In the genomic region with DNA sequence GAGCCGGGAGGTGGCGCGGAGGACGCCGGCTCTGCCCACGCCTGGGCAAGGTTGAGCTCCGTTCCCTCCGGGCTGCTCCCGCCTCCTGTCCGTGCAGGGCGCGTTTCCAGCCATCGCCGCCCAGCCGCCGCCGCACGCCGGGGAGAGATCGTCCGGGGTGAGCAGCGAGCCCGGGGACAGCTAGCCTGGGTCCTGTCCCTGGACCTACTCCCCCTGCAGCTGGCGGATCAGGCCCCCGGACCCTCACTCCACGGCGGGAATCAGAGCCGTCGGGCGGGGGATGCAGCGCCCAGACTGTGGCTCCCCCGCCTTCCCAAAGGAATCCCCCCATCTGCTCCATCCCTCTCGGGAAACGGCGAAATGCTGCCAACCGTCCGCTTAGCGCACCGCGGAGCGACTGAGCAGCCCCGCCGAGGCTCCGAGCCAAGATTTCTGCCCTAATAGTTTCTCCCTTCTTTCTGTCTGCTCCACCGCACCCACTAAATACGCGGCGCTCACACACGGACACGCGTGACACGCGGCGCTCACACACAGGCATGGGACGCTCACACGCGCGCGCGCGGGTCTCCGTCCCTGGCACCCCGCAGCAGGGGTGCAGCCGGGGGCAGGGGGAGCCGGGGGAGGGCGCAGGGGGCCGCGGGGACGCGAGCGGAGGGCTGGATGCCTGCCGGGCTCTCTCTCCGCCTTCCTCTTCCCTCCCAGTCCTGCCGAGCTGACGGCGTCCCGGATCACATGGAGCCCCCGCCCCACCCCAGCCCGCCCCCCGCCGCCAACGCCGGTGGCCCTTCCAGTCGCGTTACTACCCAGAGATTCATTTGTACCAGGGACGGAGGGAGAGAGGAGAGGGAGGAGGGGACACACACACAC, we compare ENCODE assay signal across 8 cellular contexts. TPM values are rescaled to one million over a fixed set of nuclear protein-coding genes. Genes with fewer than 3 reads are reported as not detected.
A peak's percentile ranks its signal among the peaks of the same experiment; 100 is the strongest.
DNase-seq lines count a peak whose midpoint lies in the region; ATAC-seq and TF ChIP-seq lines count a peak whose summit lies in the region.

A gene (plus strand): TSS at position 814 of the 867 bp plus-strand sequence. CDS start 19,918 bp downstream, outside the sequence.

- H3K4me1 ChIP-seq in iPS-20b (ENCODE audit: insufficient read depth, low read length) (peaks cover 3% of the 10 kb centered on the region; the same call in 1 of the 2 replicates), spleen (peaks cover 3 to 71% (median 45%) of the 10 kb centered on the region in 6 donors)

- no peaks in the 10 kb centered on the region; the same call in 1 of the 2 replicates for H3K9me3 ChIP-seq in iPS-20b (ENCODE audit: insufficient read depth, low read depth, low read length)
- H3K9me3 ChIP-seq in spleen: no peaks in the 10 kb centered on the region

- H3K4me3 ChIP-seq in BJ (ENCODE audit: low read depth, low read length): peak within 1 kb of the TSS; percentile 39
- H3K4me3 ChIP-seq in astrocyte of the cerebellum (ENCODE audit: low read depth, low read length): peak within 1 kb of the TSS; percentile 44
- peak within 1 kb of the TSS; percentile 63 for H3K4me3 ChIP-seq in iPS-20b (ENCODE audit: low read length)
- H3K4me3 ChIP-seq in spleen: peak within 1 kb of the TSS; percentile 35 to 74 (median 44)

- in situ Hi-C loops in astrocyte of the cerebellum (cut with HindIII; ENCODE audit: low sequenced_read_pairs): loop anchor here (25.0 kb wide), 1 partner anchor 447 kb away; no protein-coding TSS in a partner anchor

- intact Hi-C loops in spleen (cut with DNase I; ENCODE audit: low total_unique reads): no loop called here

- H3K9ac ChIP-seq in iPS-20b (ENCODE audit: low read depth, low read length): no peak within 1 kb of the TSS; the same call in 1 of the 2 replicates

- no peak for TF ChIP-seq POLR2A in spleen (IDR thresholded peaks at IDR 0.05)

- H3K27ac ChIP-seq in iPS-20b (ENCODE audit: low read length) (no peak within 1 kb of the TSS), spleen (peak within 1 kb of the TSS; percentile 3 to 77 (median 65))

- CTCF ChIA-PET in BJ (lab: Yijun Ruan, JAX): interaction anchor here (0.7 to 11.0 kb wide), 4 partner anchors 11 to 165 kb away, joined by 3 to 253 read pairs (median 14); no protein-coding TSS in a partner anchor

- 1 to 6% (median 3%) methylated on average over 48 to 86 of the region's 86 CpGs for WGBS in spleen, 5 donors

- DNase-seq in BJ (ENCODE audit: low read depth) (no peak), NCI-H1092 treated with DMSO at 0.1 percent for 48 hours (lab: John Stamatoyannopoulos, UW) (peak; percentile 66), astrocyte of the cerebellum (ENCODE audit: low read depth) (no peak), spleen (no peak)
- DNase-seq in stimulated activated naive CD4-positive, alpha-beta T cell treated with Interleukin-2 at 50 U/mL for 16 hours (lab: John Stamatoyannopoulos, UW): no peak

- H3K27me3 ChIP-seq in BJ (ENCODE audit: control insufficient read depth, insufficient read depth, low read length): peaks cover 32% of the 10 kb centered on the region
- peaks cover 93% of the 10 kb centered on the region for H3K27me3 ChIP-seq in iPS-20b (ENCODE audit: insufficient read depth, low read length)
- H3K27me3 ChIP-seq in spleen (replicated peaks in 1 of 7): peaks cover 0 to 84% (median 15%) of the 10 kb centered on the region in 7 donors

- no peak for ATAC-seq in HG02885 (IDR thresholded peaks at IDR 0.05; ENCODE audit: poor library complexity, unreplicated experiment)
- no peak for ATAC-seq in HG03571 (IDR thresholded peaks at IDR 0.05; ENCODE audit: unreplicated experiment)

- POLR2A ChIA-PET in BJ (lab: Charles Lee): interaction anchor here (0.7 to 0.8 kb wide), 2 partner anchors 18 to 66 kb away, joined by 3 to 4 read pairs; no protein-coding TSS in a partner anchor

- TF ChIP-seq CTCF in BJ (IDR thresholded peaks at IDR 0.05; ENCODE audit: insufficient read depth, low read depth, low read length) (no peak), astrocyte of the cerebellum (IDR thresholded peaks at IDR 0.05; ENCODE audit: low read depth, low read length, missing control alignments) (no peak), spleen (IDR thresholded peaks at IDR 0.05 in 8 of 11, conservative IDR thresholded peaks at IDR 0.05 in 3 of 11) (no peak)

- no peaks in the 10 kb centered on the region for H3K36me3 ChIP-seq in BJ (ENCODE audit: control insufficient read depth, insufficient read depth, low read length)
- H3K36me3 ChIP-seq in iPS-20b (ENCODE audit: insufficient read depth, low read depth, low read length): no peaks in the 10 kb centered on the region
- H3K36me3 ChIP-seq in spleen: no peaks in the 10 kb centered on the region

RNA-seq across cellular contexts. Expression of the gene that starts here (rescaled TPM):
- not detected in 2 replicates for polyA plus RNA-seq in BJ (2011; rRNA removed)
- not detected in 2 replicates for polyA minus RNA-seq in BJ (2011; rRNA and poly(A)+ RNA removed)
- 10 to 100 TPM in 6 of 7 donors, 1 to 10 TPM in 1; 4.8 to 45.4 (median 17.4) TPM for total RNA-seq in spleen
- 1 to 10 TPM in 1 of 3 donors, under 1 TPM in 2; 0.42 to 4.5 (median 0.74) TPM for polyA plus RNA-seq in spleen
